9 cellular contexts compared by ENCODE assay signal in the genomic region with DNA sequence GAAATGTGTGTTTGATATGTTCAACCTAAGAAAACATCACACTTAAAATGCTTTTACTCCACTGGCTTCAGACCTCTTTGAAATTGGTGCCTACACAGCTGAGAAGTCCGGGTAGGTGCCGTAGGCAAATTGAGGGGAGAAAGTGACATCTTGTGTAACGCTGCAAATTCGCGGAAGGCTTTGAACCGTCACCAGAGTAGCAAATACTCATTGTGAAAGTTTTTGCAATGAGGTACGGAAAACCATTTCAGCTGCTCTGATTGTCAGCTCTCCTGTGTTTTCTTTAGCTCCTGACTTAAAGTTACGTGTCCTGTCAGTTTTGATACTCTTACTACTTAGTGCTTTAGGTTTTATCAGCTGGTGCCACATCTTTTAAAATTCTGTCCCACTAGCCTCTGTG.
DNase-seq lines count a peak whose midpoint lies in the region; ATAC-seq, FAIRE-seq and TF ChIP-seq lines count a peak whose summit lies in the region.
"Had no signal": no experiment of that assay in that cellular context is flagged by ENCODE, and none has a peak within 500 bp of the region (broad histone marks: within the 10 kb centered on the region; RNA-seq: fewer than 3 reads in every experiment).

No MANE protein-coding gene starts in this region.

- no peaks in the 10 kb centered on the region for H3K9me3 ChIP-seq in WERI-Rb-1 (ENCODE audit: severe bottlenecking)

- H3K36me3 ChIP-seq in WERI-Rb-1 = no peaks in the 10 kb centered on the region

- ATAC-seq in HG03159 (IDR thresholded peaks at IDR 0.05; ENCODE audit: unreplicated experiment) = peak; percentile 84

- no peak for TF ChIP-seq CTCF in WERI-Rb-1 (IDR thresholded peaks at IDR 0.05; ENCODE audit: low read depth, low read length)

- no peak overlapping the region for H3K4me3 ChIP-seq in WERI-Rb-1 (ENCODE audit: low read depth, low read length)

- H3K27ac ChIP-seq in substantia nigra (ENCODE audit: low read depth, low read length, poor library complexity, severe bottlenecking) = peak overlapping the region; percentile 14
- no peak overlapping the region for H3K27ac ChIP-seq in WERI-Rb-1

- H3K27me3 ChIP-seq in WERI-Rb-1 (ENCODE audit: insufficient read depth, low read depth, severe bottlenecking) = no peaks in the 10 kb centered on the region

- DNase-seq in ACHN (peak; percentile 7), GM19239 (ENCODE audit: insufficient read length, low spot score) (peak; percentile 49), substantia nigra (lab: John Stamatoyannopoulos, UW) (peak in 2 of 49 donors; percentile 13 to 17), ecto neural progenitor cell (ENCODE audit: low spot score) (no peak), mucosa of gallbladder (ENCODE audit: low spot score) (no peak), WERI-Rb-1 (no peak)
- DNase-seq in central memory CD4-positive, alpha-beta T cell = peak; percentile 9

- FAIRE-seq in GM19239 (lab: Jason Lieb, UNC) = peak; percentile 96
- FAIRE-seq: G401.6 had no signal

- in situ Hi-C loops in ACHN (cut with HindIII; ENCODE audit: low pct_ligation_motif_present, low pct_unique_long_range_greater_than_20kb, low sequenced_read_pairs) = no loop called here

Comparison
In these comparisons a context has a peak if more than half of its experiments do, and no peak if none do; other contexts are left out.
1. DNase-seq: peak in ACHN (single experiment), GM19239 (single experiment) and central memory CD4-positive, alpha-beta T cell (single experiment); none in ecto neural progenitor cell (single experiment), mucosa of gallbladder (single experiment) and WERI-Rb-1 (single experiment).